15 cellular contexts compared by ENCODE assay signal in genomic region chr15:62087671-62088360, GRCh38. TPM values are rescaled to one million over a fixed set of nuclear protein-coding genes. Genes with fewer than 3 reads are reported as not detected.
DNase-seq lines count a peak whose midpoint lies in the region; ATAC-seq, FAIRE-seq and TF ChIP-seq lines count a peak whose summit lies in the region.
"Had no signal": no experiment of that assay in that cellular context is flagged by ENCODE, and none has a peak within 500 bp of the region (broad histone marks: within the 10 kb centered on the region; RNA-seq: fewer than 3 reads in every experiment).

No MANE protein-coding gene starts in this region.

- TF ChIP-seq POLR2A in HepG2 (IDR thresholded peaks at IDR 0.05; ENCODE audit: insufficient read depth in 1 of 2, low read depth in 2 of 2, low read length in 2 of 2): no peak

- H3K4me3 ChIP-seq in liver (ENCODE audit: low read depth in 1 of 3, low read length in 3 of 3): no peak overlapping the region
- H3K4me3 ChIP-seq in HepG2 (replicated peaks in 1 of 3; ENCODE audit: insufficient read depth in 1 of 3, low read depth in 2 of 3, low read length in 3 of 3): no peak overlapping the region
- peak overlapping the region; percentile 31 for H3K4me3 ChIP-seq in adipocyte (ENCODE audit: low read length)
- no peak overlapping the region for H3K4me3 ChIP-seq in neural progenitor cell

- H3K79me2 ChIP-seq in HepG2 (ENCODE audit: insufficient read depth, low read length) (no peaks in the 10 kb centered on the region), neural progenitor cell (ENCODE audit: low read depth) (no peaks in the 10 kb centered on the region)

- H3K27me3 ChIP-seq in liver (ENCODE audit: control insufficient read depth in 4 of 4, insufficient read depth in 4 of 4, low read length in 3 of 4): no peaks in the 10 kb centered on the region
- peaks cover 0 to 10% of the 10 kb centered on the region in 2 experiments; a peak in 1 of 5 replicates for H3K27me3 ChIP-seq in HepG2 (ENCODE audit: control insufficient read depth in 1 of 2, insufficient read depth in 2 of 2, low read length in 2 of 2)
- H3K27me3 ChIP-seq in adipocyte (replicated peaks; ENCODE audit: control insufficient read depth, insufficient read depth, low read length): no peaks in the 10 kb centered on the region
- no peaks in the 10 kb centered on the region for H3K27me3 ChIP-seq in neural progenitor cell

- TF ChIP-seq EP300 in HepG2 (IDR thresholded peaks at IDR 0.05; ENCODE audit: low read depth in 2 of 2, low read length in 2 of 2): no peak
- TF ChIP-seq EP300 in HepG2 (CRISPR knock-in tag; IDR thresholded peaks at IDR 0.05; ENCODE audit: borderline replicate concordance): no peak

- H3K36me3 Mint-ChIP-seq in neural progenitor cell: no peaks in the 10 kb centered on the region
- H3K36me3 Mint-ChIP-seq: activated CD8-positive, alpha-beta memory T cell treated with anti-CD3 and anti-CD28 coated beads, Interleukin-2, amount 10 ng/mL, durations not matched to agents 7 days and 5 days had no signal

- H3K9ac ChIP-seq in liver (ENCODE audit: low read depth in 1 of 2, low read length in 2 of 2) (no peak overlapping the region), HepG2 (ENCODE audit: insufficient read depth, low read depth, low read length) (no peak overlapping the region), adipocyte (ENCODE audit: low read length) (peak overlapping the region; percentile 64), neural progenitor cell (no peak overlapping the region)

- no peak overlapping the region for H3K27ac Mint-ChIP-seq in neural progenitor cell
- H3K27ac Mint-ChIP-seq: activated CD8-positive, alpha-beta memory T cell treated with anti-CD3 and anti-CD28 coated beads, Interleukin-2, amount 10 ng/mL, durations not matched to agents 7 days and 5 days; CD4-positive, CD25-positive, alpha-beta regulatory T cell; T-cell had no signal

- no peaks in the 10 kb centered on the region for H3K9me3 Mint-ChIP-seq in neural progenitor cell

- BruUV-seq in HepG2 (replicated peaks; lab: Mats Ljungman, UMichigan): no TSS peak

- ATAC-seq in HepG2: no peak
- no peak for ATAC-seq in GM18502 (IDR thresholded peaks at IDR 0.05; ENCODE audit: poor library complexity, unreplicated experiment)
- no peak for ATAC-seq in GM18909 (IDR thresholded peaks at IDR 0.05; ENCODE audit: poor library complexity, unreplicated experiment)
- ATAC-seq: activated CD8-positive, alpha-beta memory T cell treated with anti-CD3 and anti-CD28 coated beads, Interleukin-2, amount 10 ng/mL, durations not matched to agents 7 days and 5 days; T-cell had no signal

- TF ChIP-seq CTCF in liver (IDR thresholded peaks at IDR 0.05; ENCODE audit: low read depth, low read length, missing input control): no peak
- TF ChIP-seq CTCF in HepG2 (CRISPR knock-in tag; IDR thresholded peaks at IDR 0.05): no peak
- no peak for TF ChIP-seq CTCF in neural progenitor cell (IDR thresholded peaks at IDR 0.05)

- H4K20me1 ChIP-seq in HepG2 (ENCODE audit: insufficient read depth, low read length) (no peaks in the 10 kb centered on the region), neural progenitor cell (ENCODE audit: low read depth) (no peaks in the 10 kb centered on the region)

- CTCF ChIA-PET in HepG2 (lab: Yijun Ruan, JAX; ENCODE audit: low intra/inter-chr PET ratio, low total read pairs): no interaction called here

- no peaks in the 10 kb centered on the region for H3F3A ChIP-seq in neural progenitor cell (ENCODE audit: low read depth)

- WGBS in liver: 24% methylated on average over 5 of the region's 5 CpGs
- WGBS in HepG2 (ENCODE audit: low lambda C conversion rate): 26% methylated on average over 5 of the region's 5 CpGs

- H2AFZ ChIP-seq in HepG2 (ENCODE audit: low read length): no peak overlapping the region
- H2AFZ ChIP-seq in neural progenitor cell (replicated peaks): no peak overlapping the region

- TF ChIP-seq RAD21 in liver (IDR thresholded peaks at IDR 0.05): peak; percentile 8 to 12
- TF ChIP-seq RAD21 in HepG2 (CRISPR knock-in tag; IDR thresholded peaks at IDR 0.05): no peak

- intact Hi-C loops in HepG2 (cut with micrococcal nuclease; ENCODE audit: unreplicated experiment): no loop called here

- in situ Hi-C loops in HepG2 (cut with HindIII; ENCODE audit: extremely low pct_ligation_motif_present, low pct_unique_long_range_greater_than_20kb): no loop called here

- POLR2A ChIA-PET in HepG2 (lab: Yijun Ruan, JAX): no interaction called here

- H3K4me3 Mint-ChIP-seq in neural progenitor cell: no peak overlapping the region
- H3K4me3 Mint-ChIP-seq: activated CD8-positive, alpha-beta memory T cell treated with anti-CD3 and anti-CD28 coated beads, Interleukin-2, amount 10 ng/mL, durations not matched to agents 7 days and 5 days; CD4-positive, CD25-positive, alpha-beta regulatory T cell; T-cell had no signal

- H3K4me1 Mint-ChIP-seq in neural progenitor cell: peaks cover 12% of the 10 kb centered on the region
- H3K4me1 Mint-ChIP-seq: activated CD8-positive, alpha-beta memory T cell treated with anti-CD3 and anti-CD28 coated beads, Interleukin-2, amount 10 ng/mL, durations not matched to agents 7 days and 5 days; T-cell had no signal

- H3K36me3 ChIP-seq in liver (ENCODE audit: control insufficient read depth in 4 of 4, insufficient read depth in 3 of 4, low read depth in 1 of 4, low read length in 3 of 4): no peaks in the 10 kb centered on the region
- no peaks in the 10 kb centered on the region for H3K36me3 ChIP-seq in HepG2 (replicated peaks in 1 of 2; ENCODE audit: control insufficient read depth in 1 of 2, insufficient read depth in 2 of 2, low read length in 2 of 2)
- no peaks in the 10 kb centered on the region for H3K36me3 ChIP-seq in adipocyte (ENCODE audit: control insufficient read depth, insufficient read depth, low read length, severe bottlenecking)
- no peaks in the 10 kb centered on the region for H3K36me3 ChIP-seq in neural progenitor cell

- H3K27me3 Mint-ChIP-seq in neural progenitor cell (ENCODE audit: insufficient read depth, low read depth): no peaks in the 10 kb centered on the region
- H3K27me3 Mint-ChIP-seq: activated CD8-positive, alpha-beta memory T cell treated with anti-CD3 and anti-CD28 coated beads, Interleukin-2, amount 10 ng/mL, durations not matched to agents 7 days and 5 days; CD4-positive, CD25-positive, alpha-beta regulatory T cell had no signal

- H3K27ac ChIP-seq in liver (ENCODE audit: low read depth in 1 of 2, low read length in 2 of 2) (peak overlapping the region in 1 of 2 donors; percentile 14), HepG2 (ENCODE audit: extremely low read length, insufficient read depth, low read length) (no peak overlapping the region), neural progenitor cell (no peak overlapping the region)

- FAIRE-seq in HepG2 (lab: Jason Lieb, UNC) (no peak), islet of Langerhans (lab: Jason Lieb, UNC) (peak; percentile 98)

- no peak for DNase-seq in HepG2 (ENCODE audit: low spot score)
- DNase-seq in adipocyte (ENCODE audit: low read depth): peak; percentile 61
- DNase-seq in stimulated activated CD4-positive, alpha-beta T cell treated with anti-CD3 and anti-CD28 coated beads, Interleukin-4, amount 100 ng/mL, for 4 hours: no peak
- no peak for DNase-seq in neural progenitor cell (ENCODE audit: low spot score)
- DNase-seq: activated CD8-positive, alpha-beta memory T cell treated with anti-CD3 and anti-CD28 coated beads, Interleukin-2, amount 10 ng/mL, durations not matched to agents 7 days and 5 days; glutamatergic neuron; NCI-H226; T-cell had no signal

- H3K4me2 ChIP-seq in HepG2 (ENCODE audit: low read depth, low read length): no peak overlapping the region
- no peak overlapping the region for H3K4me2 ChIP-seq in neural progenitor cell

- H3K9me3 ChIP-seq in liver (ENCODE audit: control insufficient read depth in 4 of 4, low read length in 3 of 4) (no peaks in the 10 kb centered on the region), HepG2 (ENCODE audit: low read length) (no peaks in the 10 kb centered on the region), adipocyte (ENCODE audit: control insufficient read depth, low read length) (no peaks in the 10 kb centered on the region), neural progenitor cell (ENCODE audit: low read depth) (no peaks in the 10 kb centered on the region)

- H3K4me1 ChIP-seq in liver (ENCODE audit: control insufficient read depth in 4 of 4, insufficient read depth in 4 of 4, low read length in 3 of 4): no peaks in the 10 kb centered on the region
- H3K4me1 ChIP-seq in HepG2 (ENCODE audit: insufficient read depth, low read length): no peaks in the 10 kb centered on the region
- peaks cover 33% of the 10 kb centered on the region for H3K4me1 ChIP-seq in adipocyte (ENCODE audit: control insufficient read depth, insufficient read depth, low read length)
- H3K4me1 ChIP-seq in neural progenitor cell: no peaks in the 10 kb centered on the region

RNA-seq across cellular contexts. Expression of gene C2CD4A, which starts 21.0 kb away (rescaled TPM):
- total RNA-seq in liver (under 1 TPM in 1 of 2 donors, not detected in 1; under 0.01 TPM), HepG2 (2016; rRNA removed; fragmentation: Illumina TruSeq; extraction: Trizol) (0.17 and 0.20 TPM in 2 replicates), neural progenitor cell (ENCODE audit: low replicate concordance) (not detected in 2 replicates)
- polyA plus RNA-seq in liver (under 1 TPM in 1 of 2 donors, not detected in 1; 0.02 TPM), HepG2 (2011; rRNA removed) (not detected in 2 replicates)
- 0.09 and 0.10 TPM in 2 replicates for total RNA-seq in HepG2 (2016; cell fraction: cytosol; rRNA removed; fragmentation: Illumina TruSeq; extraction: Trizol; ENCODE audit: low read depth)
- 0.26 and 0.34 TPM in 2 replicates for total RNA-seq in HepG2 (2016; cell fraction: insoluble cytoplasmic fraction; rRNA removed; fragmentation: Illumina TruSeq; extraction: Trizol)
- total RNA-seq in HepG2 (2016; cell fraction: membrane; rRNA removed; fragmentation: Illumina TruSeq; extraction: Trizol): 0.22 and 0.28 TPM in 2 replicates
- 0.16 and 0.25 TPM in 2 replicates for total RNA-seq in HepG2 (2016; cell fraction: nucleus; rRNA removed; fragmentation: Illumina TruSeq; extraction: Trizol)
- polyA plus RNA-seq in HepG2 (2011; cell fraction: cytosol; rRNA removed): not detected in 2 replicates
- polyA plus RNA-seq in HepG2 (2011; cell fraction: nucleus; rRNA removed): 0.03 TPM in 1 of 2 replicates, not detected in the other
- polyA plus RNA-seq in HepG2 (2012): not detected in 2 replicates
- polyA plus RNA-seq in HepG2 (2016; cell fraction: cytosol; fragmentation: Illumina TruSeq; extraction: Trizol; ENCODE audit: low read depth): not detected in 2 replicates
- polyA plus RNA-seq in HepG2 (2016; cell fraction: insoluble cytoplasmic fraction; fragmentation: Illumina TruSeq; extraction: Trizol; ENCODE audit: low read depth): 0.30 and 0.31 TPM in 2 replicates
- polyA plus RNA-seq in HepG2 (2016; cell fraction: membrane; fragmentation: Illumina TruSeq; extraction: Trizol; ENCODE audit: low read depth): 0.08 TPM in 1 of 2 replicates, not detected in the other
- polyA plus RNA-seq in HepG2 (2016; cell fraction: nucleus; fragmentation: Illumina TruSeq; extraction: Trizol; ENCODE audit: insufficient read depth, low read depth): 0.30 and 0.51 TPM in 2 replicates
- 0.04 TPM in 1 of 2 replicates, not detected in the other for polyA minus RNA-seq in HepG2 (2011; rRNA and poly(A)+ RNA removed; ENCODE audit: low replicate concordance)
- polyA minus RNA-seq in HepG2 (2011; cell fraction: cytosol; rRNA and poly(A)+ RNA removed): not detected in 2 replicates
- polyA minus RNA-seq in HepG2 (2011; cell fraction: nucleus; rRNA and poly(A)+ RNA removed): not detected in 2 replicates
- total RNA-seq: HT1080, subcutaneous adipose tissue, T-cell had no signal

RNA-seq across cellular contexts. Expression of gene VPS13C, which starts 27.6 kb away (rescaled TPM):
- total RNA-seq in liver: 10 to 100 TPM; 25.8 to 42.0 TPM
- 1 to 10 TPM; 5.4 to 9.1 TPM for polyA plus RNA-seq in liver
- 26.8 and 27.6 TPM in 2 replicates for total RNA-seq in HepG2 (2016; rRNA removed; fragmentation: Illumina TruSeq; extraction: Trizol)
- 3.3 and 3.6 TPM in 2 replicates for total RNA-seq in HepG2 (2016; cell fraction: cytosol; rRNA removed; fragmentation: Illumina TruSeq; extraction: Trizol; ENCODE audit: low read depth)
- 24.0 and 25.4 TPM in 2 replicates for total RNA-seq in HepG2 (2016; cell fraction: insoluble cytoplasmic fraction; rRNA removed; fragmentation: Illumina TruSeq; extraction: Trizol)
- total RNA-seq in HepG2 (2016; cell fraction: membrane; rRNA removed; fragmentation: Illumina TruSeq; extraction: Trizol): 3.6 and 4.9 TPM in 2 replicates
- 89.1 and 91.0 TPM in 2 replicates for total RNA-seq in HepG2 (2016; cell fraction: nucleus; rRNA removed; fragmentation: Illumina TruSeq; extraction: Trizol)
- 9.1 and 10.9 TPM in 2 replicates for polyA plus RNA-seq in HepG2 (2011; rRNA removed)
- 3.6 and 5.3 TPM in 2 replicates for polyA plus RNA-seq in HepG2 (2011; cell fraction: cytosol; rRNA removed)
- polyA plus RNA-seq in HepG2 (2011; cell fraction: nucleus; rRNA removed): 21.5 and 22.4 TPM in 2 replicates
- 13.0 and 13.7 TPM in 2 replicates for polyA plus RNA-seq in HepG2 (2012)
- 0.58 and 0.61 TPM in 2 replicates for polyA plus RNA-seq in HepG2 (2016; cell fraction: cytosol; fragmentation: Illumina TruSeq; extraction: Trizol; ENCODE audit: low read depth)
- polyA plus RNA-seq in HepG2 (2016; cell fraction: insoluble cytoplasmic fraction; fragmentation: Illumina TruSeq; extraction: Trizol; ENCODE audit: low read depth): 10.6 and 13.4 TPM in 2 replicates
- polyA plus RNA-seq in HepG2 (2016; cell fraction: membrane; fragmentation: Illumina TruSeq; extraction: Trizol; ENCODE audit: low read depth): 0.87 and 1.5 TPM in 2 replicates
- polyA plus RNA-seq in HepG2 (2016; cell fraction: nucleus; fragmentation: Illumina TruSeq; extraction: Trizol; ENCODE audit: insufficient read depth, low read depth): 51.1 and 54.5 TPM in 2 replicates
- polyA minus RNA-seq in HepG2 (2011; rRNA and poly(A)+ RNA removed; ENCODE audit: low replicate concordance): 35.0 and 40.3 TPM in 2 replicates
- polyA minus RNA-seq in HepG2 (2011; cell fraction: cytosol; rRNA and poly(A)+ RNA removed): 33.1 and 34.0 TPM in 2 replicates
- 230 and 238 TPM in 2 replicates for polyA minus RNA-seq in HepG2 (2011; cell fraction: nucleus; rRNA and poly(A)+ RNA removed)
- total RNA-seq in neural progenitor cell (ENCODE audit: low replicate concordance): 31.9 and 51.6 TPM in 2 replicates
